In genomic region chr12:125183187-125184067, GRCh38 we compare ENCODE assay signal across 8 cellular contexts. TPM values are rescaled to one million over a fixed set of nuclear protein-coding genes. Genes with fewer than 3 reads are reported as not detected.
DNase-seq lines count a peak whose midpoint lies in the region; ATAC-seq, FAIRE-seq and TF ChIP-seq lines count a peak whose summit lies in the region.

No MANE protein-coding gene starts in this region.

- peaks cover 67% of the 10 kb centered on the region for H3K27me3 Mint-ChIP-seq in activated naive CD8-positive, alpha-beta T cell treated with anti-CD3 and anti-CD28 coated beads for 36 hours

- FAIRE-seq in G401.6 (lab: Jason Lieb, UNC): peak; percentile 81

- peaks cover 3% of the 10 kb centered on the region for H3K4me1 Mint-ChIP-seq in activated naive CD8-positive, alpha-beta T cell treated with anti-CD3 and anti-CD28 coated beads for 36 hours

- peak; percentile 90 for ATAC-seq in GM21786 (IDR thresholded peaks at IDR 0.05; ENCODE audit: unreplicated experiment)
- ATAC-seq in heart right ventricle: peak; percentile 50 to 84 (median 73)
- no peak for ATAC-seq in HG03108 (IDR thresholded peaks at IDR 0.05; ENCODE audit: unreplicated experiment)

- WGBS in heart right ventricle, 2 donors: 3 to 4% methylated on average over 27 of the region's 27 CpGs

- H3K27ac Mint-ChIP-seq in activated naive CD8-positive, alpha-beta T cell treated with anti-CD3 and anti-CD28 coated beads for 36 hours: no peak overlapping the region

- intact Hi-C loops in heart right ventricle (cut with DNase I): loop anchor here (2.0 to 10.0 kb wide), 9 partner anchors 141 to 1691 kb away; no protein-coding TSS in a partner anchor

- peak; percentile 63 for DNase-seq in LHCN-M2 (ENCODE audit: low read depth)
- DNase-seq in SK-N-MC (ENCODE audit: low read depth, low spot score): peak; percentile 75
- DNase-seq in activated naive CD8-positive, alpha-beta T cell treated with anti-CD3 and anti-CD28 coated beads for 36 hours: peak; percentile 80
- peak; percentile 67 to 78 for DNase-seq in heart right ventricle
- peak; percentile 85 for DNase-seq in putamen (ENCODE audit: low spot score)

- H3K36me3 ChIP-seq in SK-N-MC (ENCODE audit: insufficient read depth, low read length): peaks cover 6% of the 10 kb centered on the region; the same call in 1 of the 2 replicates
- no peaks in the 10 kb centered on the region for H3K36me3 ChIP-seq in heart right ventricle

- H3K4me1 ChIP-seq in heart right ventricle: peaks cover 3 to 30% (median 11%) of the 10 kb centered on the region in 9 donors

- H3K4me3 ChIP-seq in SK-N-MC: peak overlapping the region; percentile 72
- no peak overlapping the region for H3K4me3 ChIP-seq in heart right ventricle

- no peak overlapping the region for H3K4me3 Mint-ChIP-seq in activated naive CD8-positive, alpha-beta T cell treated with anti-CD3 and anti-CD28 coated beads for 36 hours

- H3K9me3 Mint-ChIP-seq in activated naive CD8-positive, alpha-beta T cell treated with anti-CD3 and anti-CD28 coated beads for 36 hours: no peaks in the 10 kb centered on the region

- H3K9ac ChIP-seq in SK-N-MC (ENCODE audit: insufficient read length): peak overlapping the region; percentile 35

- H3K27me3 ChIP-seq in heart right ventricle: peaks cover 7 to 72% (median 46%) of the 10 kb centered on the region in 7 donors

- no peaks in the 10 kb centered on the region for H3K36me3 Mint-ChIP-seq in activated naive CD8-positive, alpha-beta T cell treated with anti-CD3 and anti-CD28 coated beads for 36 hours

- H3K9me3 ChIP-seq in SK-N-MC (ENCODE audit: low read depth, low read length) (no peaks in the 10 kb centered on the region), heart right ventricle (no peaks in the 10 kb centered on the region)

- TF ChIP-seq CTCF in heart right ventricle (IDR thresholded peaks at IDR 0.05): peak; percentile 92 to 100 (median 99)

- peak overlapping the region; percentile 86 for H3K27ac ChIP-seq in SK-N-MC
- no peak overlapping the region for H3K27ac ChIP-seq in heart right ventricle

RNA-seq across cellular contexts. Expression of gene TMEM132B, which starts 2.8 kb away (rescaled TPM):
- 0.19 and 0.40 TPM in 2 replicates for total RNA-seq in LHCN-M2 (2014; rRNA removed)
- 1.4 TPM for polyA plus RNA-seq in LHCN-M2 (2012)
- not detected for total RNA-seq in activated naive CD8-positive, alpha-beta T cell treated with anti-CD3 and anti-CD28 coated beads for 36 hours
- 10 to 100 TPM in 1 of 10 donors, 1 to 10 TPM in 7, under 1 TPM in 2; 0.11 to 10.7 (median 2.6) TPM for total RNA-seq in heart right ventricle
- under 1 TPM; 0.13 to 0.37 TPM for polyA plus RNA-seq in heart right ventricle
